10 cellular contexts compared by ENCODE assay signal in genomic region chr13:98443329-98443728, GRCh38.
A peak's percentile ranks its signal among the peaks of the same experiment; 100 is the strongest.
DNase-seq lines count a peak whose midpoint lies in the region; ATAC-seq and TF ChIP-seq lines count a peak whose summit lies in the region.
"Had no signal": no experiment of that assay in that cellular context is flagged by ENCODE, and none has a peak within 500 bp of the region (broad histone marks: within the 10 kb centered on the region; RNA-seq: fewer than 3 reads in every experiment).

No MANE protein-coding gene starts in this region.

- H3K36me3 Mint-ChIP-seq in activated naive CD8-positive, alpha-beta T cell treated with anti-CD3 and anti-CD28 coated beads, Interleukin-2, amount 50 U/mL, for 24 hours (ENCODE audit: low read depth), result no peaks in the 10 kb centered on the region

- H4K20me1 ChIP-seq in osteoblast (ENCODE audit: insufficient read depth, low read length), result no peaks in the 10 kb centered on the region

- peak overlapping the region; percentile 84 for H3K27ac ChIP-seq in osteoblast (ENCODE audit: low read depth, low read length)

- no peaks in the 10 kb centered on the region for H3K27me3 Mint-ChIP-seq in activated naive CD8-positive, alpha-beta T cell treated with anti-CD3 and anti-CD28 coated beads, Interleukin-2, amount 50 U/mL, for 24 hours

- H3K79me2 ChIP-seq in osteoblast (ENCODE audit: insufficient read depth, low read length), result no peaks in the 10 kb centered on the region

- peak; percentile 87 for DNase-seq in EL
- peak; percentile 6 for DNase-seq in NCI-H460 (ENCODE audit: extremely low read depth, low read depth)
- peak; percentile 22 for DNase-seq in epithelial cell of proximal tubule (ENCODE audit: low read depth)
- peak; percentile 98 for DNase-seq in osteoblast (ENCODE audit: insufficient read length, low spot score, missing footprints)
- DNase-seq in activated naive CD8-positive, alpha-beta T cell treated with anti-CD3 and anti-CD28 coated beads, Interleukin-2, amount 50 U/mL, for 24 hours, result no peak
- no peak for DNase-seq in NCI-H526 (lab: John Stamatoyannopoulos, UW)
- no peak for DNase-seq in GDM1 (lab: John Stamatoyannopoulos, UW)
- DNase-seq: activated naive CD4-positive, alpha-beta T cell treated with anti-CD3 and anti-CD28 coated beads for 36 hours had no signal

- H3K4me1 ChIP-seq in osteoblast (ENCODE audit: insufficient read depth, low read length), result peaks cover 8% of the 10 kb centered on the region

- TF ChIP-seq CTCF in epithelial cell of proximal tubule (conservative IDR thresholded peaks at IDR 0.05; ENCODE audit: low read depth, low read length) (no peak), osteoblast (IDR thresholded peaks at IDR 0.05; ENCODE audit: extremely low read depth, low read depth, low read length) (no peak)

- H3K27ac Mint-ChIP-seq in activated naive CD8-positive, alpha-beta T cell treated with anti-CD3 and anti-CD28 coated beads, Interleukin-2, amount 50 U/mL, for 24 hours, result no peak overlapping the region
- H3K27ac Mint-ChIP-seq: activated naive CD4-positive, alpha-beta T cell treated with anti-CD3 and anti-CD28 coated beads for 36 hours had no signal

- H3K4me3 Mint-ChIP-seq in activated naive CD8-positive, alpha-beta T cell treated with anti-CD3 and anti-CD28 coated beads, Interleukin-2, amount 50 U/mL, for 24 hours, result no peak overlapping the region
- H3K4me3 Mint-ChIP-seq: activated naive CD4-positive, alpha-beta T cell treated with anti-CD3 and anti-CD28 coated beads for 36 hours had no signal

- peaks cover 46% of the 10 kb centered on the region for H3K36me3 ChIP-seq in osteoblast (ENCODE audit: insufficient read depth, low read length)

- H3K4me1 Mint-ChIP-seq in activated naive CD8-positive, alpha-beta T cell treated with anti-CD3 and anti-CD28 coated beads, Interleukin-2, amount 50 U/mL, for 24 hours, result peaks cover 10% of the 10 kb centered on the region

- no peaks in the 10 kb centered on the region for H3K9me3 ChIP-seq in osteoblast (ENCODE audit: low read depth, low read length)

- no peak for ATAC-seq in activated naive CD8-positive, alpha-beta T cell treated with anti-CD3 and anti-CD28 coated beads, Interleukin-2, amount 50 U/mL, for 24 hours
- no peak for ATAC-seq in GM21576 (IDR thresholded peaks at IDR 0.05; ENCODE audit: unreplicated experiment)
- ATAC-seq: K562 had no signal

- no peak overlapping the region for H2AFZ ChIP-seq in osteoblast (ENCODE audit: low read length)

- no peaks in the 10 kb centered on the region for H3K27me3 ChIP-seq in osteoblast (ENCODE audit: insufficient read depth, low read length)

- no peaks in the 10 kb centered on the region for H3K9me3 Mint-ChIP-seq in activated naive CD8-positive, alpha-beta T cell treated with anti-CD3 and anti-CD28 coated beads, Interleukin-2, amount 50 U/mL, for 24 hours
- H3K9me3 Mint-ChIP-seq: activated naive CD4-positive, alpha-beta T cell treated with anti-CD3 and anti-CD28 coated beads for 36 hours had no signal

- no peak overlapping the region for H3K4me2 ChIP-seq in osteoblast (ENCODE audit: insufficient read depth, low read length)

- H3K4me3 ChIP-seq in epithelial cell of proximal tubule (ENCODE audit: low read depth, low read length) (no peak overlapping the region), osteoblast (ENCODE audit: insufficient read depth, low read length) (no peak overlapping the region)
- H3K4me3 ChIP-seq: K562 had no signal

Comparison
In these comparisons a context has a peak if more than half of its experiments do, and no peak if none do; other contexts are left out.
1. DNase-seq: peak in EL (single experiment), NCI-H460 (single experiment), epithelial cell of proximal tubule (single experiment) and osteoblast (single experiment); none in activated naive CD8-positive, alpha-beta T cell treated with anti-CD3 and anti-CD28 coated beads, Interleukin-2, amount 50 U/mL, for 24 hours (single experiment), NCI-H526 (0 of 2) and GDM1 (single experiment).